Comparison of ENCODE assay signal across 1 cellular context in genomic region chr3:141444586-141445285, GRCh38.
TF ChIP-seq lines count a peak whose summit lies in the region.

No MANE protein-coding gene starts in this region.

TF ChIP-seq in K562, 482 proteins besides CTCF, POLR2A, EP300 and RAD21:
- TF ChIP-seq NFIX (CRISPR knock-in tag; IDR thresholded peaks at IDR 0.05; ENCODE audit: low read depth): no peak
- no peak for TF ChIP-seq NFRKB (IDR thresholded peaks at IDR 0.05; ENCODE audit: low read depth)
- no peak for TF ChIP-seq PHB (CRISPR knock-in tag; IDR thresholded peaks at IDR 0.05)
- no peak for TF ChIP-seq HMG20A (CRISPR knock-in tag; conservative IDR thresholded peaks at IDR 0.05)
- TF ChIP-seq STAT6 (CRISPR knock-in tag; IDR thresholded peaks at IDR 0.05): no peak
